Comparison of ENCODE assay signal across 12 cellular contexts in genomic region chrX:155382529-155382967, GRCh38. TPM values are rescaled to one million over a fixed set of nuclear protein-coding genes. Genes with fewer than 3 reads are reported as not detected.
DNase-seq lines count a peak whose midpoint lies in the region; ATAC-seq and TF ChIP-seq lines count a peak whose summit lies in the region.
"Not testable (repeated sequence)": the region's sequence is repeated elsewhere in the genome, so short reads cannot be mapped to it uniquely, and the experiment has no call there.
"Had no signal": no experiment of that assay in that cellular context is flagged by ENCODE, and none has a peak within 500 bp of the region (broad histone marks: within the 10 kb centered on the region; RNA-seq: fewer than 3 reads in every experiment).

No MANE protein-coding gene starts in this region.

- H3K9me3 ChIP-seq in T-helper 17 cell (ENCODE audit: control insufficient read depth, low read length, poor library complexity, severe bottlenecking), result not testable (repeated sequence)

- not testable (repeated sequence) for H3K27ac Mint-ChIP-seq in T-helper 17 cell

- H3K4me1 Mint-ChIP-seq in T-helper 17 cell, result peaks cover 10% of the 10 kb centered on the region

- not testable (repeated sequence) for DNase-seq in T-helper 17 cell; Right ventricle myocardium inferior (ENCODE audit: missing footprints); omental fat pad (ENCODE audit: low spot score)

- H3K27me3 Mint-ChIP-seq in T-helper 17 cell, result not testable (repeated sequence)

- ATAC-seq in GM18499 (IDR thresholded peaks at IDR 0.05; ENCODE audit: insufficient read depth, unreplicated experiment), result peak; percentile 27
- peak; percentile 42 for ATAC-seq in GM19372 (IDR thresholded peaks at IDR 0.05; ENCODE audit: low read depth, unreplicated experiment)
- ATAC-seq in GM21717 (IDR thresholded peaks at IDR 0.05; ENCODE audit: unreplicated experiment), result peak; percentile 35
- ATAC-seq in HG02938 (IDR thresholded peaks at IDR 0.05; ENCODE audit: unreplicated experiment), result peak; percentile 49
- ATAC-seq in HG03342 (IDR thresholded peaks at IDR 0.05; ENCODE audit: unreplicated experiment), result peak; percentile 54
- peak; percentile 69 for ATAC-seq in T-helper 17 cell
- ATAC-seq in Right ventricle myocardium inferior, result peak; percentile 64
- peak; percentile 61 for ATAC-seq in omental fat pad (ENCODE audit: low FRiP score)

- H3K4me3 Mint-ChIP-seq in T-helper 17 cell, result not testable (repeated sequence)

- TF ChIP-seq CTCF in omental fat pad (IDR thresholded peaks at IDR 0.05), result not testable (repeated sequence)

- H3K36me3 Mint-ChIP-seq in T-helper 17 cell (ENCODE audit: low read depth), result not testable (repeated sequence)

- intact Hi-C loops in Right ventricle myocardium inferior (cut with DNase I), result not testable (repeated sequence)

RNA-seq across cellular contexts. Expression of gene F8A2, which starts 0.7 kb away (rescaled TPM):
- not detected for total RNA-seq in T-helper 17 cell
- not detected for total RNA-seq in Right ventricle myocardium inferior
- total RNA-seq in omental fat pad, result not detected
- total RNA-seq: epithelial cell of proximal tubule, HT-29, mesothelial cell of epicardium, occipital lobe had no signal

RNA-seq across cellular contexts. Expression of gene CLIC2, which starts 48.1 kb away (rescaled TPM):
- total RNA-seq in T-helper 17 cell (under 1 TPM; 0.25 to 0.39 TPM), Right ventricle myocardium inferior (17.0 TPM), omental fat pad (10 to 100 TPM; 17.2 to 61.8 (median 17.4) TPM)
- total RNA-seq: epithelial cell of proximal tubule, HT-29 had no signal

Comparison
In these comparisons a context has a peak if more than half of its experiments do, and no peak if none do; other contexts are left out.
1. RNA of gene CLIC2, which starts 48.1 kb away (total RNA-seq): 17.2 to 61.8 TPM in omental fat pad and 17.0 TPM in Right ventricle myocardium inferior (single experiment); 0.25 to 0.39 TPM in T-helper 17 cell; every median in the first group is over 10 times any median in the second.
2. Peak in every context shown above with its lines, with median percentiles within 50 percentile points of each other: ATAC-seq.